ENCODE assay signal across 8 cellular contexts in genomic region chr6:150025201-150025917, GRCh38. TPM values are rescaled to one million over a fixed set of nuclear protein-coding genes. Genes with fewer than 3 reads are reported as not detected.
DNase-seq lines count a peak whose midpoint lies in the region; ATAC-seq, FAIRE-seq and TF ChIP-seq lines count a peak whose summit lies in the region.

Gene RAET1L (minus strand): TSS chr6:150025532. CDS start chr6:150025471, 61 bp downstream.

- in situ Hi-C loops in K562 (cut with MboI): no loop called here

- no peak within 1 kb of the TSS for H3K56ac ChIP-seq in H9 (ENCODE audit: insufficient read length, low read depth, low read length)

- no peak for TF ChIP-seq RAD21 in K562 (CRISPR knock-in tag; conservative IDR thresholded peaks at IDR 0.05 in 1 of 2, IDR thresholded peaks at IDR 0.05 in 1 of 2)

- POLR2A ChIA-PET in K562 (lab: Yijun Ruan, JAX): interaction anchor here (0.5 to 1.0 kb wide), 3 partner anchors 58 to 486 kb away, joined by 3 read pairs; no protein-coding TSS in a partner anchor

- no peak within 1 kb of the TSS for H3K4me3 Mint-ChIP-seq in H9

- H3K18ac ChIP-seq in H9 (ENCODE audit: insufficient read length, low read depth, low read length): no peak within 1 kb of the TSS

- H3T11ph ChIP-seq in H9 (ENCODE audit: low read length): no peak within 1 kb of the TSS

- H3K27ac Mint-ChIP-seq in H9: no peak within 1 kb of the TSS

- TF ChIP-seq EP300 in K562 (IDR thresholded peaks at IDR 0.05; ENCODE audit: low read length): no peak

- H3K9me3 ChIP-seq in K562 (replicated peaks; ENCODE audit: control insufficient read depth, insufficient read depth, low read depth, low read length): no peaks in the 10 kb centered on the region
- H3K9me3 ChIP-seq in H9 (ENCODE audit: control insufficient read depth, low read depth, low read length): no peaks in the 10 kb centered on the region

- no peaks in the 10 kb centered on the region for H3K79me1 ChIP-seq in H9 (ENCODE audit: insufficient read depth, low read depth, low read length, poor library complexity, severe bottlenecking)

- H3K27me3 Mint-ChIP-seq in H9 (ENCODE audit: low read depth): peaks cover 33% of the 10 kb centered on the region

- peak; percentile 53 for DNase-seq in stimulated activated CD4-positive, alpha-beta T cell treated with anti-CD3 and anti-CD28 coated beads, Interleukin-4, amount 100 ng/mL, for 24 hours
- no peak for DNase-seq in stimulated activated CD4-positive, alpha-beta T cell treated with anti-CD3 and anti-CD28 coated beads, Interleukin-4, amount 100 ng/mL, for 1 hour
- DNase-seq in K562 (ENCODE audit: extremely low read depth in 1 of 4, low spot score in 3 of 4) (no peak), left kidney (ENCODE audit: low read depth, low spot score) (peak; percentile 30), cortex of kidney (lab: John Stamatoyannopoulos, UW) (no peak), H9 (no peak)

- no peak within 1 kb of the TSS for H2AFZ ChIP-seq in K562 (ENCODE audit: low read depth, low read length)
- H2AFZ ChIP-seq in H9 (ENCODE audit: low read length): no peak within 1 kb of the TSS

- no peak within 1 kb of the TSS for H4K91ac ChIP-seq in H9 (ENCODE audit: insufficient read length, low read depth, low read length)

- 8% methylated on average over 33 of the region's 36 CpGs for WGBS in K562 (ENCODE audit: insufficient coverage, low coverage, missing lambda C conversion rate)
- no CpG with 5 or more reads among the region's 36 CpGs for WGBS in H9 (ENCODE audit: extremely low coverage, insufficient read length, low lambda C conversion rate)

- peaks cover 0 to 9% of the 10 kb centered on the region in 2 experiments; a peak in 1 of 5 replicates for H3K4me1 ChIP-seq in K562 (replicated peaks in 1 of 2; ENCODE audit: control insufficient read depth in 2 of 2, insufficient read depth in 2 of 2, low read length in 2 of 2)
- no peaks in the 10 kb centered on the region for H3K4me1 ChIP-seq in H9 (ENCODE audit: insufficient read depth, low read length)

- no peak within 1 kb of the TSS for H2BK12ac ChIP-seq in H9 (ENCODE audit: insufficient read length, low read depth, low read length)

- no peaks in the 10 kb centered on the region for H3K36me3 Mint-ChIP-seq in H9 (ENCODE audit: insufficient read depth in 1 of 3, low read depth in 3 of 3)

- H4K20me1 ChIP-seq in K562 (replicated peaks; ENCODE audit: control insufficient read depth, insufficient read depth, low read length): 0 out of 2 replicates have a peak, but pooled peaks cover 3% of the 10 kb centered on the region
- no peaks in the 10 kb centered on the region for H4K20me1 ChIP-seq in H9 (ENCODE audit: control insufficient read depth, insufficient read depth, insufficient read length)

- H3K4me1 Mint-ChIP-seq in H9: peaks cover 6 to 9% of the 10 kb centered on the region in 2 experiments; a peak in 3 of 4 replicates

- H3K36me3 ChIP-seq in K562 (ENCODE audit: control insufficient read depth, insufficient read depth, low read length): no peaks in the 10 kb centered on the region

- no peak within 1 kb of the TSS for H2BK5ac ChIP-seq in H9 (ENCODE audit: insufficient read length, low read length)

- no peak within 1 kb of the TSS for H4K8ac ChIP-seq in H9 (replicated peaks; ENCODE audit: insufficient read length, low read depth, low read length)

- no peak for TF ChIP-seq POLR2A in K562 (conservative IDR thresholded peaks at IDR 0.05)

- no peak within 1 kb of the TSS for H2BK15ac ChIP-seq in H9 (ENCODE audit: low read depth, low read length)

- no peak within 1 kb of the TSS for H3K27ac ChIP-seq in K562 (ENCODE audit: extremely low read depth, low read depth, low read length)
- no peak within 1 kb of the TSS for H3K27ac ChIP-seq in H9 (ENCODE audit: insufficient read length, low read depth, low read length)

- no TSS peak for BruUV-seq in K562 (replicated peaks; lab: Mats Ljungman, UMichigan)

- H3K79me2 ChIP-seq in K562 (ENCODE audit: control insufficient read depth, insufficient read depth, low read length): no peaks in the 10 kb centered on the region
- no peaks in the 10 kb centered on the region for H3K79me2 ChIP-seq in H9 (ENCODE audit: insufficient read depth, low read length)

- no peak within 1 kb of the TSS for H2BK20ac ChIP-seq in H9 (ENCODE audit: low read depth, low read length, poor library complexity, severe bottlenecking)

- H3K27me3 ChIP-seq in K562 (ENCODE audit: control insufficient read depth in 2 of 2, insufficient read depth in 2 of 2, low read length in 2 of 2) (peaks cover 37 to 63% of the 10 kb centered on the region in 2 experiments), H9 (ENCODE audit: insufficient read depth, low read length) (peaks cover 2% of the 10 kb centered on the region; the same call in 1 of the 2 replicates)

- no peaks in the 10 kb centered on the region for H3K9me3 Mint-ChIP-seq in H9

- no peak within 1 kb of the TSS for H3K9ac ChIP-seq in K562 (ENCODE audit: insufficient read depth in 1 of 2, low read depth in 2 of 2, low read length in 2 of 2)
- H3K9ac ChIP-seq in H9 (ENCODE audit: extremely low read depth, insufficient read length, low read length): no peak within 1 kb of the TSS

- ATAC-seq in K562 (peak; percentile 39), GM21367 (IDR thresholded peaks at IDR 0.05; ENCODE audit: unreplicated experiment) (no peak), HG03196 (IDR thresholded peaks at IDR 0.05; ENCODE audit: unreplicated experiment) (no peak)

- H3K14ac ChIP-seq in H9 (ENCODE audit: insufficient read depth, low read length): no peak within 1 kb of the TSS; the same call in 1 of the 2 replicates

- H2BK120ac ChIP-seq in H9 (ENCODE audit: low read depth, low read length, poor library complexity, severe bottlenecking): no peak within 1 kb of the TSS

- no peak within 1 kb of the TSS for H3K4ac ChIP-seq in H9 (ENCODE audit: low read depth, low read length)

- CTCF ChIA-PET in K562 (lab: Yijun Ruan, JAX; ENCODE audit: low intra/inter-chr PET ratio): interaction anchor here (0.9 kb wide), 1 partner anchor 9 kb away, joined by 3 read pairs; no protein-coding TSS in a partner anchor

- no peak within 1 kb of the TSS for H2AK5ac ChIP-seq in H9 (ENCODE audit: insufficient read length, low read length)

- H3K4me2 ChIP-seq in K562 (ENCODE audit: insufficient read depth, low read length) (no peak within 1 kb of the TSS), H9 (ENCODE audit: insufficient read depth, insufficient read length, low read length) (no peak within 1 kb of the TSS)

- H3K4me3 ChIP-seq in K562: no peak within 1 kb of the TSS

- H3K9me1 ChIP-seq in K562 (ENCODE audit: control insufficient read depth, insufficient read depth, low read length): peaks cover 2% of the 10 kb centered on the region

- H3K23ac ChIP-seq in H9 (ENCODE audit: insufficient read length, low read depth, low read length): no peak within 1 kb of the TSS

- TF ChIP-seq CTCF in K562 (IDR thresholded peaks at IDR 0.05 in 2 of 3, conservative IDR thresholded peaks at IDR 0.05 in 1 of 3; ENCODE audit: insufficient read depth in 2 of 3, low read depth in 1 of 3, low read length in 3 of 3) (no peak), H9 (conservative IDR thresholded peaks at IDR 0.05) (no peak)

- no peaks in the 10 kb centered on the region for H3K23me2 ChIP-seq in H9 (ENCODE audit: insufficient read length, low read depth, low read length, poor library complexity, severe bottlenecking)

- intact Hi-C loops in K562 (cut with micrococcal nuclease): no loop called here

- FAIRE-seq in K562 (lab: Jason Lieb, UNC): no peak

- no peak within 1 kb of the TSS for H4K5ac ChIP-seq in H9 (ENCODE audit: insufficient read length, low read depth, low read length)

TF ChIP-seq in K562, 482 proteins besides CTCF, POLR2A, EP300 and RAD21 (continues in another document):
- TF ChIP-seq TARDBP (IDR thresholded peaks at IDR 0.05) (no peak), CEBPB (tag; IDR thresholded peaks at IDR 0.05) (no peak), HINFP (tag; conservative IDR thresholded peaks at IDR 0.05; ENCODE audit: low read depth) (peak; percentile 70), U2AF2 (optimal IDR thresholded peaks at IDR 0.05; ENCODE audit: low read depth, low read length) (no peak), JUN (IDR thresholded peaks at IDR 0.05; ENCODE audit: borderline replicate concordance, low read depth, low read length) (0 out of 2 replicates have a peak, but pooled peaks have one; percentile 8), JUN (CRISPR knock-in tag; IDR thresholded peaks at IDR 0.05; ENCODE audit: borderline replicate concordance) (no peak)

RNA-seq across cellular contexts. Expression of gene RAET1L, which starts in this region (rescaled TPM):
- total RNA-seq in K562 (2011; cell fraction: chromatin; rRNA removed; ENCODE audit: low replicate concordance): not detected in 2 replicates
- total RNA-seq in K562 (2011; cell fraction: nucleolus; rRNA removed): not detected in 2 replicates
- not detected in 2 replicates for total RNA-seq in K562 (2011; cell fraction: nucleoplasm; rRNA removed)
- total RNA-seq in K562 (2014; rRNA removed) (not detected in 2 replicates), K562 (2014; rRNA removed; fragmentation: Illumina TruSeq; extraction: Trizol) (not detected in 2 replicates), K562 (2015; rRNA removed; fragmentation: Illumina TruSeq; extraction: Trizol) (not detected in 2 replicates), K562 (2021) (not detected in 2 replicates), H9 (2021) (not detected in 2 replicates)
- polyA plus RNA-seq in K562 (2011; rRNA removed) (not detected in 2 replicates), K562 (2014; fragmentation: Illumina TruSeq; extraction: Trizol) (not detected in 2 replicates), K562 (2014; fragmentation: Nextera tagmentation; extraction: Ambion mirVana) (not detected), K562 (2014; rRNA removed) (not detected in 2 replicates)
- polyA plus RNA-seq in K562 (2011; cell fraction: cytosol; rRNA removed): not detected in 2 replicates
- polyA plus RNA-seq in K562 (2011; cell fraction: nucleus; rRNA removed): not detected in 2 replicates
- not detected in 2 replicates for polyA plus RNA-seq in K562 (2012)
- polyA minus RNA-seq in K562 (2011; rRNA and poly(A)+ RNA removed): not detected in 2 replicates
- not detected in 2 replicates for polyA minus RNA-seq in K562 (2011; cell fraction: cytosol; rRNA and poly(A)+ RNA removed)
- polyA minus RNA-seq in K562 (2011; cell fraction: nucleus; rRNA and poly(A)+ RNA removed): not detected in 2 replicates

Comparison
In these comparisons a context has a peak if more than half of its experiments do, and no peak if none do; other contexts are left out.
1. DNase-seq: peak in stimulated activated CD4-positive, alpha-beta T cell treated with anti-CD3 and anti-CD28 coated beads, Interleukin-4, amount 100 ng/mL, for 24 hours (single experiment) and left kidney (single experiment); none in stimulated activated CD4-positive, alpha-beta T cell treated with anti-CD3 and anti-CD28 coated beads, Interleukin-4, amount 100 ng/mL, for 1 hour (single experiment), K562 (0 of 4), cortex of kidney (single experiment) and H9 (single experiment).
2. Peak in ATAC-seq in K562; RNA of the gene not detected or under 1 TPM.